In genomic region chr10:119206603-119207366, GRCh38 we compare ENCODE assay signal across 8 cellular contexts. TPM values are rescaled to one million over a fixed set of nuclear protein-coding genes. Genes with fewer than 3 reads are reported as not detected.
DNase-seq lines count a peak whose midpoint lies in the region; ATAC-seq and TF ChIP-seq lines count a peak whose summit lies in the region.

No MANE protein-coding gene starts in this region.

- ATAC-seq in GM19043 (IDR thresholded peaks at IDR 0.05; ENCODE audit: low read depth, unreplicated experiment) (peak; percentile 42), HG03280 (IDR thresholded peaks at IDR 0.05; ENCODE audit: unreplicated experiment) (peak; percentile 55), Panc1 (peak; percentile 78)

- no peak for TF ChIP-seq POLR2A in stomach (IDR thresholded peaks at IDR 0.05)

- peaks cover 4% of the 10 kb centered on the region for H3F3A ChIP-seq in neural cell (ENCODE audit: insufficient read depth, low read length, poor library complexity, severe bottlenecking)

- CTCF ChIA-PET in Panc1 (lab: Charles Lee): interaction anchor here (0.6 to 1.4 kb wide), 10 partner anchors 9 to 283 kb away, joined by 3 to 20 read pairs (median 3); no protein-coding TSS in a partner anchor

- 0 to 1% (median 0%) methylated on average over 37 to 98 of the region's 98 CpGs for WGBS in stomach, 5 donors

- H3K4me1 ChIP-seq in Panc1 (ENCODE audit: control insufficient read depth, insufficient read depth, low read length): peaks cover 37% of the 10 kb centered on the region
- H3K4me1 ChIP-seq in stomach: peaks cover 25 to 46% (median 44%) of the 10 kb centered on the region in 4 donors

- H4K20me1 ChIP-seq in neural cell (ENCODE audit: insufficient read depth): no peaks in the 10 kb centered on the region

- H3K9me2 ChIP-seq in neural cell (ENCODE audit: insufficient read depth, low read length): no peaks in the 10 kb centered on the region

- TF ChIP-seq EP300 in neural cell (conservative IDR thresholded peaks at IDR 0.05; ENCODE audit: poor library complexity, severe bottlenecking) (peak; percentile 26), stomach (IDR thresholded peaks at IDR 0.05) (no peak)

- DNase-seq in CD1c-positive myeloid dendritic cell (ENCODE audit: extremely low spot score) (peak; percentile 77), Panc1 (ENCODE audit: low read depth, low spot score) (no peak), activated gamma-delta T cell (lab: John Stamatoyannopoulos, UW) (peak; percentile 55), foreskin fibroblast (peak in 1 of 2 donors; percentile 84), stomach (peak; percentile 76)

- intact Hi-C loops in Panc1 (cut with micrococcal nuclease; ENCODE audit: unreplicated experiment) (loop anchor here (2.0 to 5.0 kb wide), 3 partner anchors 46 to 210 kb away; no protein-coding TSS in a partner anchor), stomach (cut with DNase I; ENCODE audit: low total_unique reads) (loop anchor here (10.0 kb wide), 2 partner anchors 208 to 238 kb away; no protein-coding TSS in a partner anchor)

- H2AFZ ChIP-seq in neural cell (ENCODE audit: low read depth, low read length): peak overlapping the region; percentile 23

- H3K9me3 ChIP-seq in Panc1 (ENCODE audit: control insufficient read depth, insufficient read depth, low read depth, low read length) (no peaks in the 10 kb centered on the region), neural cell (ENCODE audit: low read length) (no peaks in the 10 kb centered on the region), stomach (no peaks in the 10 kb centered on the region)

- no TSS peak for BruUV-seq in Panc1 (replicated peaks; lab: Mats Ljungman, UMichigan)

- H3K4me2 ChIP-seq in neural cell (ENCODE audit: low read length): peak overlapping the region; percentile 75

- no peaks in the 10 kb centered on the region for H3K36me3 ChIP-seq in Panc1 (ENCODE audit: control insufficient read depth, insufficient read depth, low read length)
- H3K36me3 ChIP-seq in neural cell (ENCODE audit: insufficient read depth, low read length): no peaks in the 10 kb centered on the region
- H3K36me3 ChIP-seq in stomach: no peaks in the 10 kb centered on the region

- H3K27me3 ChIP-seq in Panc1 (ENCODE audit: control insufficient read depth, insufficient read depth, low read length) (no peaks in the 10 kb centered on the region), neural cell (ENCODE audit: insufficient read depth, low read depth, low read length) (no peaks in the 10 kb centered on the region), stomach (no peaks in the 10 kb centered on the region)

- POLR2A ChIA-PET in Panc1 (lab: Charles Lee): interaction anchor here (0.6 to 1.5 kb wide), 5 partner anchors 13 to 666 kb away, joined by 3 to 4 read pairs (median 3); no protein-coding TSS in a partner anchor

- peaks cover 11% of the 10 kb centered on the region for H3K79me2 ChIP-seq in neural cell (replicated peaks; ENCODE audit: insufficient read depth, low read length)

- peak; percentile 86 for TF ChIP-seq RAD21 in neural cell (conservative IDR thresholded peaks at IDR 0.05)

- TF ChIP-seq CTCF in Panc1 (IDR thresholded peaks at IDR 0.05) (peak; percentile 99), foreskin fibroblast (IDR thresholded peaks at IDR 0.05; ENCODE audit: low read depth, low read length) (peak; percentile 41), neural cell (IDR thresholded peaks at IDR 0.05; ENCODE audit: poor library complexity, severe bottlenecking) (peak; percentile 94), stomach (IDR thresholded peaks at IDR 0.05) (peak in 4 of 7 experiments; percentile 35 to 87 (median 72))

- in situ Hi-C loops in Panc1 (cut with HindIII; ENCODE audit: low pct_unique_long_range_greater_than_20kb, low sequenced_read_pairs): no loop called here

- H3K4me3 ChIP-seq in Panc1 (ENCODE audit: low read depth in 2 of 2, low read length in 2 of 2) (peak overlapping the region; percentile 52 to 80), foreskin fibroblast (ENCODE audit: low read depth in 1 of 2, low read length in 2 of 2) (peak overlapping the region; percentile 49 to 52), neural cell (ENCODE audit: low read length) (peak overlapping the region; percentile 66), stomach (peak overlapping the region; percentile 63 to 88 (median 74))

- H3K27ac ChIP-seq in Panc1 (ENCODE audit: low read length): peak overlapping the region; percentile 90
- H3K27ac ChIP-seq in neural cell (ENCODE audit: low read length): peak overlapping the region; percentile 67
- H3K27ac ChIP-seq in stomach: peak overlapping the region; percentile 97 to 100 (median 98)

- peak overlapping the region; percentile 85 for H3K9ac ChIP-seq in neural cell (ENCODE audit: low read length)

TF ChIP-seq in neural cell, 6 proteins besides CTCF, POLR2A, EP300 and RAD21:
- TF ChIP-seq EZH2 (IDR thresholded peaks at IDR 0.05; ENCODE audit: borderline replicate concordance, insufficient read depth, low read length, poor library complexity, severe bottlenecking) (no peak), SMC3 (conservative IDR thresholded peaks at IDR 0.05; ENCODE audit: poor library complexity) (peak; percentile 84), TAF1 (IDR thresholded peaks at IDR 0.05; ENCODE audit: low read depth) (no peak), REST (IDR thresholded peaks at IDR 0.05; ENCODE audit: borderline replicate concordance) (no peak), MXI1 (conservative IDR thresholded peaks at IDR 0.05; ENCODE audit: poor library complexity, severe bottlenecking) (peak; percentile 79)
TF ChIP-seq in neural cell: peak in this region for 2.

RNA-seq across cellular contexts. Expression of gene GRK5, which starts 0.6 kb away (rescaled TPM):
- total RNA-seq in Panc1 (2021; ENCODE audit: unreplicated experiment): 29.0 TPM
- 23.6 TPM for polyA plus RNA-seq in Panc1 (2012; ENCODE audit: insufficient read length)
- 26.1 and 34.9 TPM in 2 replicates for polyA plus RNA-seq in neural cell
- 30.4 and 33.7 TPM in 2 replicates for polyA minus RNA-seq in neural cell
- 10 to 100 TPM; 18.1 to 56.2 (median 31.9) TPM for total RNA-seq in stomach
- polyA plus RNA-seq in stomach: 10 to 100 TPM; 10.9 to 95.9 (median 61.0) TPM

RNA-seq across cellular contexts. Expression of gene PRDX3, which starts 28.2 kb away (rescaled TPM):
- total RNA-seq in Panc1 (2021; ENCODE audit: unreplicated experiment) (235 TPM), stomach (100 to 1,000 TPM in 2 of 5 donors, 10 to 100 TPM in 3; 11.9 to 163 (median 91.7) TPM)
- 145 TPM for polyA plus RNA-seq in Panc1 (2012; ENCODE audit: insufficient read length)
- polyA plus RNA-seq in neural cell (234 and 258 TPM in 2 replicates), stomach (100 to 1,000 TPM in 2 of 3 donors, 10 to 100 TPM in 1; 88.9 to 146 (median 144) TPM)
- polyA minus RNA-seq in neural cell: 120 and 121 TPM in 2 replicates

RNA-seq across cellular contexts. Expression of gene SFXN4, which starts 41.3 kb away (rescaled TPM):
- 67.0 TPM for total RNA-seq in Panc1 (2021; ENCODE audit: unreplicated experiment)
- polyA plus RNA-seq in Panc1 (2012; ENCODE audit: insufficient read length): 56.5 TPM
- polyA plus RNA-seq in neural cell: 21.7 and 23.7 TPM in 2 replicates
- polyA minus RNA-seq in neural cell: 11.0 and 22.0 TPM in 2 replicates
- total RNA-seq in stomach: 10 to 100 TPM in 4 of 5 donors, 1 to 10 TPM in 1; 2.7 to 72.7 (median 15.8) TPM
- 10 to 100 TPM; 32.4 to 50.6 (median 36.8) TPM for polyA plus RNA-seq in stomach

Comparison
In these comparisons a context has a peak if more than half of its experiments do, and no peak if none do; other contexts are left out.
1. CTCF ChIP-seq: peak in every context shown above with its lines; median percentile 99 in Panc1; 94 in neural cell; 72 in stomach; 41 in foreskin fibroblast.